Comparison of ENCODE assay signal across 9 cellular contexts in genomic region chr11:108237058-108237481, GRCh38. TPM values are rescaled to one million over a fixed set of nuclear protein-coding genes. Genes with fewer than 3 reads are reported as not detected.
DNase-seq lines count a peak whose midpoint lies in the region; ATAC-seq lines count a peak whose summit lies in the region.
"Had no signal": no experiment of that assay in that cellular context is flagged by ENCODE, and none has a peak within 500 bp of the region (broad histone marks: within the 10 kb centered on the region; RNA-seq: fewer than 3 reads in every experiment).

No MANE protein-coding gene starts in this region.

- peak overlapping the region; percentile 69 for H3K4me3 ChIP-seq in CD4-positive, CD25-positive, alpha-beta regulatory T cell (ENCODE audit: low read depth, low read length)
- H3K4me3 ChIP-seq: GM23338 had no signal

- peak overlapping the region; percentile 33 to 61 (median 48) for H3K4me3 Mint-ChIP-seq in CD4-positive, CD25-positive, alpha-beta regulatory T cell
- H3K4me3 Mint-ChIP-seq: GM23338 had no signal

- H3K4me1 ChIP-seq in CD4-positive, CD25-positive, alpha-beta regulatory T cell (ENCODE audit: control insufficient read depth, insufficient read depth, low read length, poor library complexity, severe bottlenecking), result peaks cover 74% of the 10 kb centered on the region

- H3K36me3 Mint-ChIP-seq in CD4-positive, CD25-positive, alpha-beta regulatory T cell, result peaks cover 43% of the 10 kb centered on the region
- H3K36me3 Mint-ChIP-seq in activated naive CD4-positive, alpha-beta T cell treated with anti-CD3 and anti-CD28 coated beads, Interleukin-2, amount 50 U/mL, for 72 hours, result peaks cover 15 to 17% of the 10 kb centered on the region in 2 donors

- H3K36me3 ChIP-seq in CD4-positive, CD25-positive, alpha-beta regulatory T cell (ENCODE audit: control insufficient read depth, insufficient read depth, low read length), result peaks cover 50% of the 10 kb centered on the region

- H3K27ac ChIP-seq in CD4-positive, CD25-positive, alpha-beta regulatory T cell (ENCODE audit: insufficient read depth, low read length, poor library complexity, severe bottlenecking), result peak overlapping the region; percentile 76
- H3K27ac ChIP-seq in caudate nucleus (ENCODE audit: low read depth, low read length), result no peak overlapping the region
- no peak overlapping the region for H3K27ac ChIP-seq in substantia nigra (ENCODE audit: low read depth, low read length, poor library complexity, severe bottlenecking)

- H3K9me3 ChIP-seq in CD4-positive, CD25-positive, alpha-beta regulatory T cell (ENCODE audit: control insufficient read depth in 2 of 2, low read length in 2 of 2), result no peaks in the 10 kb centered on the region

- peak in 1 of 2 donors; percentile 3 for ATAC-seq in CD4-positive, CD25-positive, alpha-beta regulatory T cell (ENCODE audit: low read depth in 2 of 2)
- ATAC-seq in GM19463 (IDR thresholded peaks at IDR 0.05; ENCODE audit: unreplicated experiment) (peak; percentile 56), HG03175 (IDR thresholded peaks at IDR 0.05; ENCODE audit: unreplicated experiment) (peak; percentile 63), HG02571 (IDR thresholded peaks at IDR 0.05; ENCODE audit: unreplicated experiment) (no peak)
- ATAC-seq in activated naive CD4-positive, alpha-beta T cell treated with anti-CD3 and anti-CD28 coated beads, Interleukin-2, amount 50 U/mL, for 72 hours, result peak; percentile 40 to 48
- ATAC-seq: GM23338 had no signal

- H3K27me3 ChIP-seq in CD4-positive, CD25-positive, alpha-beta regulatory T cell (ENCODE audit: control insufficient read depth, insufficient read depth, low read length), result no peaks in the 10 kb centered on the region

- H3K27me3 Mint-ChIP-seq in CD4-positive, CD25-positive, alpha-beta regulatory T cell, result no peaks in the 10 kb centered on the region

- peak overlapping the region; percentile 92 to 98 (median 92) for H3K27ac Mint-ChIP-seq in CD4-positive, CD25-positive, alpha-beta regulatory T cell
- peak overlapping the region; percentile 95 to 96 for H3K27ac Mint-ChIP-seq in activated naive CD4-positive, alpha-beta T cell treated with anti-CD3 and anti-CD28 coated beads, Interleukin-2, amount 50 U/mL, for 72 hours
- H3K27ac Mint-ChIP-seq: GM23338 had no signal

- no peak for DNase-seq in CD4-positive, CD25-positive, alpha-beta regulatory T cell
- no peak for DNase-seq in activated naive CD4-positive, alpha-beta T cell treated with anti-CD3 and anti-CD28 coated beads, Interleukin-2, amount 50 U/mL, for 72 hours (ENCODE audit: low spot score in 2 of 2)
- no peak for DNase-seq in hepatic stellate cell (ENCODE audit: low spot score)
- no peak for DNase-seq in caudate nucleus (lab: John Stamatoyannopoulos, UW)
- DNase-seq in substantia nigra (lab: John Stamatoyannopoulos, UW), result no peak

- no peaks in the 10 kb centered on the region for H3K9me3 Mint-ChIP-seq in CD4-positive, CD25-positive, alpha-beta regulatory T cell
- H3K9me3 Mint-ChIP-seq in activated naive CD4-positive, alpha-beta T cell treated with anti-CD3 and anti-CD28 coated beads, Interleukin-2, amount 50 U/mL, for 72 hours, result no peaks in the 10 kb centered on the region
- H3K9me3 Mint-ChIP-seq: GM23338 had no signal

- peaks cover 20 to 83% (median 46%) of the 10 kb centered on the region in 4 donors for H3K4me1 Mint-ChIP-seq in CD4-positive, CD25-positive, alpha-beta regulatory T cell
- H3K4me1 Mint-ChIP-seq: GM23338 had no signal

RNA-seq across cellular contexts. Expression of gene ATM, which starts 14.2 kb away (rescaled TPM):
- total RNA-seq in CD4-positive, CD25-positive, alpha-beta regulatory T cell, result 194 TPM
- 10 to 100 TPM; 30.4 to 55.4 (median 49.3) TPM for polyA plus RNA-seq in CD4-positive, CD25-positive, alpha-beta regulatory T cell
- 10 to 100 TPM; 36.4 to 81.3 TPM for total RNA-seq in activated naive CD4-positive, alpha-beta T cell treated with anti-CD3 and anti-CD28 coated beads, Interleukin-2, amount 50 U/mL, for 72 hours

RNA-seq across cellular contexts. Expression of gene NPAT, which starts 14.6 kb away (rescaled TPM):
- total RNA-seq in CD4-positive, CD25-positive, alpha-beta regulatory T cell, result 36.5 TPM
- 10 to 100 TPM; 25.5 to 36.3 (median 29.9) TPM for polyA plus RNA-seq in CD4-positive, CD25-positive, alpha-beta regulatory T cell
- total RNA-seq in activated naive CD4-positive, alpha-beta T cell treated with anti-CD3 and anti-CD28 coated beads, Interleukin-2, amount 50 U/mL, for 72 hours, result 10 to 100 TPM; 27.4 to 52.9 TPM
